ENCODE assay signal across 1 cellular context in the genomic region with DNA sequence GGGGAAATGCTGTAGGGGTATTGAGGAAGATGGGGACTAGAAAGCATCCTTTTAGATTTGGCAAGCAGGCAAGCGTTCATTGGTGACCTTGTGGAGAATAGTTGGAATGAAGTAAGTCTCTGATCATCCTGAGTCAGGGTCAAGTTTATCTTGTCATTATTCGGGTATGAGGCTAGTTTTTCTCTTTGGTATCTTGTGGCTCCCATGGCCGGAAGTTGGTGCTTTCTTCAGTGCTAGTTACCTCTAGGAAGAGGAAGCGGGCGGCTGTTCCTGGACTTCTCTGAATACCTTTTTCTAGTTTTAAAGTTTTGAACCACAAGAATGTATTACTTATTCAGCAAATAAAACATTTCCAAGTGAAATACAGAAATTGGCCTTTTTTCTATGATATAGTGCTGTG.
TF ChIP-seq lines count a peak whose summit lies in the region.

No MANE protein-coding gene starts in this region.

TF ChIP-seq in K562, 482 proteins besides CTCF, POLR2A, EP300 and RAD21 (continued from another document):
- TF ChIP-seq HMBOX1 (IDR thresholded peaks at IDR 0.05) (0 out of 2 replicates have a peak, but pooled peaks have one; percentile 25), ZNF316 (IDR thresholded peaks at IDR 0.05) (0 out of 2 replicates have a peak, but pooled peaks have one; percentile 10), OTX1 (CRISPR knock-in tag; IDR thresholded peaks at IDR 0.05) (no peak), CREB1 (IDR thresholded peaks at IDR 0.05) (no peak), CREB1 (CRISPR knock-in tag; IDR thresholded peaks at IDR 0.05) (no peak)
